Comparison of ENCODE assay signal across 21 cellular contexts in genomic region chr9:87701931-87702421, GRCh38. TPM values are rescaled to one million over a fixed set of nuclear protein-coding genes. Genes with fewer than 3 reads are reported as not detected.
DNase-seq lines count a peak whose midpoint lies in the region; ATAC-seq and TF ChIP-seq lines count a peak whose summit lies in the region.
"Had no signal": no experiment of that assay in that cellular context is flagged by ENCODE, and none has a peak within 500 bp of the region (broad histone marks: within the 10 kb centered on the region; RNA-seq: fewer than 3 reads in every experiment).

No MANE protein-coding gene starts in this region.

- H3K79me2 ChIP-seq in H9 (ENCODE audit: insufficient read depth, low read length) (no peaks in the 10 kb centered on the region), hepatocyte (no peaks in the 10 kb centered on the region)

- H2AFZ ChIP-seq in H9 (ENCODE audit: low read length) (no peak overlapping the region), hepatocyte (no peak overlapping the region)

- H3K4me2 ChIP-seq in H9 (ENCODE audit: insufficient read depth, insufficient read length, low read length) (no peak overlapping the region), hepatocyte (no peak overlapping the region)

- H4K5ac ChIP-seq in H9 (ENCODE audit: insufficient read length, low read depth, low read length), result no peak overlapping the region

- no peak for ATAC-seq in T-helper 17 cell
- ATAC-seq: K562 had no signal

- peaks cover 53 to 77% (median 69%) of the 10 kb centered on the region in 3 experiments for H3K36me3 Mint-ChIP-seq in H9 (ENCODE audit: insufficient read depth in 1 of 3, low read depth in 3 of 3)
- no peaks in the 10 kb centered on the region for H3K36me3 Mint-ChIP-seq in T-helper 17 cell (ENCODE audit: low read depth)
- H3K36me3 Mint-ChIP-seq in progenitor cell of endocrine pancreas (ENCODE audit: insufficient read depth), result peaks cover 32% of the 10 kb centered on the region
- H3K36me3 Mint-ChIP-seq: activated naive CD4-positive, alpha-beta T cell treated with anti-CD3 and anti-CD28 coated beads, Interleukin-2, amount 10 ng/mL, durations not matched to agents 7 days and 5 days had no signal

- H3K4me1 Mint-ChIP-seq in H9 (peaks cover 4 to 5% of the 10 kb centered on the region in 2 experiments), T-helper 17 cell (peaks cover 9% of the 10 kb centered on the region), progenitor cell of endocrine pancreas (ENCODE audit: low read depth) (no peaks in the 10 kb centered on the region)

- H4K91ac ChIP-seq in H9 (ENCODE audit: insufficient read length, low read depth, low read length), result no peak overlapping the region

- H4K8ac ChIP-seq in H9 (replicated peaks; ENCODE audit: insufficient read length, low read depth, low read length), result no peak overlapping the region

- no peak overlapping the region for H3K56ac ChIP-seq in H9 (ENCODE audit: insufficient read length, low read depth, low read length)

- in situ Hi-C loops in G401 (cut with HindIII; ENCODE audit: low sequenced_read_pairs), result no loop called here

- no CpG with 5 or more reads among the region's 6 CpGs for WGBS in H9 (ENCODE audit: extremely low coverage, insufficient read length, low lambda C conversion rate)
- 75% methylated on average over 6 of the region's 6 CpGs for WGBS in hepatocyte (ENCODE audit: low lambda C conversion rate, missing lambda C conversion rate)

- TF ChIP-seq CTCF in H9 (conservative IDR thresholded peaks at IDR 0.05) (no peak), hepatocyte (IDR thresholded peaks at IDR 0.05; ENCODE audit: poor library complexity) (no peak), progenitor cell of endocrine pancreas (IDR thresholded peaks at IDR 0.05; ENCODE audit: unreplicated experiment) (no peak)

- no peak overlapping the region for H3K14ac ChIP-seq in H9 (ENCODE audit: insufficient read depth, low read length)

- H2BK20ac ChIP-seq in H9 (ENCODE audit: low read depth, low read length, poor library complexity, severe bottlenecking), result no peak overlapping the region

- H3K4ac ChIP-seq in H9 (ENCODE audit: low read depth, low read length), result no peak overlapping the region

- no peak overlapping the region for H2BK5ac ChIP-seq in H9 (ENCODE audit: insufficient read length, low read length)

- no peak overlapping the region for H3K23ac ChIP-seq in H9 (ENCODE audit: insufficient read length, low read depth, low read length)

- H3K27me3 ChIP-seq in H9 (ENCODE audit: insufficient read depth, low read length) (no peaks in the 10 kb centered on the region), hepatocyte (no peaks in the 10 kb centered on the region)
- H3K27me3 ChIP-seq: brain microvascular endothelial cell, dorsolateral prefrontal cortex had no signal

- H4K20me1 ChIP-seq in H9 (ENCODE audit: control insufficient read depth, insufficient read depth, insufficient read length) (peaks cover 2% of the 10 kb centered on the region), hepatocyte (ENCODE audit: insufficient read depth, poor library complexity, severe bottlenecking) (no peaks in the 10 kb centered on the region)

- H3K4me3 Mint-ChIP-seq in H9, result no peak overlapping the region
- H3K4me3 Mint-ChIP-seq in T-helper 17 cell, result peak overlapping the region; percentile 36
- no peak overlapping the region for H3K4me3 Mint-ChIP-seq in progenitor cell of endocrine pancreas (ENCODE audit: low read depth)
- H3K4me3 Mint-ChIP-seq: activated naive CD4-positive, alpha-beta T cell treated with anti-CD3 and anti-CD28 coated beads, Interleukin-2, amount 10 ng/mL, durations not matched to agents 7 days and 5 days had no signal

- no peak overlapping the region for H3K9ac ChIP-seq in H9 (ENCODE audit: extremely low read depth, insufficient read length, low read length)

- no peak overlapping the region for H2AK5ac ChIP-seq in H9 (ENCODE audit: insufficient read length, low read length)

- H3K27ac Mint-ChIP-seq in H9, result peak overlapping the region; percentile 80 to 89 (median 87); a peak in 6 of 7 replicates
- no peak overlapping the region for H3K27ac Mint-ChIP-seq in T-helper 17 cell
- peak overlapping the region; percentile 75 for H3K27ac Mint-ChIP-seq in progenitor cell of endocrine pancreas
- H3K27ac Mint-ChIP-seq: activated naive CD4-positive, alpha-beta T cell treated with anti-CD3 and anti-CD28 coated beads, Interleukin-2, amount 10 ng/mL, durations not matched to agents 7 days and 5 days had no signal

- H3K18ac ChIP-seq in H9 (ENCODE audit: insufficient read length, low read depth, low read length), result no peak overlapping the region

- no peak for DNase-seq in H9
- DNase-seq in T-helper 17 cell, result no peak
- no peak for DNase-seq in hepatocyte (ENCODE audit: low spot score)
- DNase-seq in progenitor cell of endocrine pancreas (ENCODE audit: low spot score, unreplicated experiment), result no peak
- DNase-seq in G401 (ENCODE audit: low spot score), result no peak
- DNase-seq in erythroblast (lab: John Stamatoyannopoulos, UW), result no peak
- DNase-seq in NCI-H128 (lab: John Stamatoyannopoulos, UW; ENCODE audit: unreplicated experiment), result no peak
- no peak for DNase-seq in DMS 273 treated with DMSO at 0.1 percent for 48 hours (lab: John Stamatoyannopoulos, UW)
- DNase-seq: activated CD4-positive, alpha-beta T cell treated with anti-CD3 and anti-CD28 coated beads, Interleukin-2, amount 50 U/mL, for 1 hour; activated naive CD4-positive, alpha-beta T cell treated with anti-CD3 and anti-CD28 coated beads, Interleukin-2, amount 10 ng/mL, durations not matched to agents 7 days and 5 days; activated T-cell treated with anti-CD3 and anti-CD28 coated beads for 4 hours; brain microvascular endothelial cell; dorsolateral prefrontal cortex; NCI-H1048; NCI-H524 treated with DMSO at 0.1 percent for 48 hours; occipital lobe; stimulated activated CD4-positive, alpha-beta T cell treated with anti-CD3 and anti-CD28 coated beads, Interleukin-4, amount 100 ng/mL, for 1 hour; substantia nigra had no signal

- H3K9me3 Mint-ChIP-seq in H9, result no peaks in the 10 kb centered on the region
- no peaks in the 10 kb centered on the region for H3K9me3 Mint-ChIP-seq in progenitor cell of endocrine pancreas (ENCODE audit: low read depth)
- H3K9me3 Mint-ChIP-seq: activated naive CD4-positive, alpha-beta T cell treated with anti-CD3 and anti-CD28 coated beads, Interleukin-2, amount 10 ng/mL, durations not matched to agents 7 days and 5 days had no signal

- H3K27me3 Mint-ChIP-seq in H9 (ENCODE audit: low read depth) (no peaks in the 10 kb centered on the region), T-helper 17 cell (no peaks in the 10 kb centered on the region), progenitor cell of endocrine pancreas (no peaks in the 10 kb centered on the region)

- no peak overlapping the region for H3T11ph ChIP-seq in H9 (ENCODE audit: low read length)

- H3K23me2 ChIP-seq in H9 (ENCODE audit: insufficient read length, low read depth, low read length, poor library complexity, severe bottlenecking), result no peaks in the 10 kb centered on the region

- H3K4me1 ChIP-seq in H9 (ENCODE audit: insufficient read depth, low read length) (no peaks in the 10 kb centered on the region), hepatocyte (ENCODE audit: insufficient read depth) (peaks cover 3% of the 10 kb centered on the region)

- H3K27ac ChIP-seq in H9 (ENCODE audit: insufficient read length, low read depth, low read length) (no peak overlapping the region), hepatocyte (peak overlapping the region; percentile 39)
- H3K27ac ChIP-seq: brain microvascular endothelial cell, dorsolateral prefrontal cortex, HL-60 had no signal

- H3K4me3 ChIP-seq in hepatocyte, result no peak overlapping the region
- H3K4me3 ChIP-seq: dorsolateral prefrontal cortex, K562 had no signal

- H3K9me3 ChIP-seq in H9 (ENCODE audit: control insufficient read depth, low read depth, low read length) (no peaks in the 10 kb centered on the region), T-helper 17 cell (ENCODE audit: control insufficient read depth, low read length, poor library complexity, severe bottlenecking) (no peaks in the 10 kb centered on the region), hepatocyte (ENCODE audit: low read depth) (no peaks in the 10 kb centered on the region)

- no peak overlapping the region for H2BK120ac ChIP-seq in H9 (ENCODE audit: low read depth, low read length, poor library complexity, severe bottlenecking)

- no peak for TF ChIP-seq POLR2A in erythroblast (IDR thresholded peaks at IDR 0.05; ENCODE audit: low read length)

- peaks cover 3% of the 10 kb centered on the region for H3K36me3 ChIP-seq in hepatocyte (replicated peaks; ENCODE audit: insufficient read depth, low read depth)
- H3K36me3 ChIP-seq: brain microvascular endothelial cell had no signal

- H2BK15ac ChIP-seq in H9 (ENCODE audit: low read depth, low read length), result no peak overlapping the region

- no peaks in the 10 kb centered on the region for H3K9me2 ChIP-seq in hepatocyte (replicated peaks; ENCODE audit: insufficient read depth)

- no peaks in the 10 kb centered on the region for H3K79me1 ChIP-seq in H9 (ENCODE audit: insufficient read depth, low read depth, low read length, poor library complexity, severe bottlenecking)

- H2BK12ac ChIP-seq in H9 (ENCODE audit: insufficient read length, low read depth, low read length), result no peak overlapping the region

RNA-seq across cellular contexts. Expression of gene CTSL, which starts 23.9 kb away (rescaled TPM):
- total RNA-seq in H9 (2021) (28.9 and 33.4 TPM in 2 replicates), T-helper 17 cell (1 to 10 TPM; 3.4 to 4.0 TPM), hepatocyte (343 and 365 TPM in 2 replicates), progenitor cell of endocrine pancreas (38.6 and 47.5 TPM in 2 replicates)
- 328 and 341 TPM in 2 replicates for polyA plus RNA-seq in hepatocyte
- total RNA-seq in G401 (2014; rRNA removed; shearing (Covaris generic)), result 38.6 and 52.7 TPM in 2 replicates
- total RNA-seq: OCI-LY7 had no signal
